In the genomic region with DNA sequence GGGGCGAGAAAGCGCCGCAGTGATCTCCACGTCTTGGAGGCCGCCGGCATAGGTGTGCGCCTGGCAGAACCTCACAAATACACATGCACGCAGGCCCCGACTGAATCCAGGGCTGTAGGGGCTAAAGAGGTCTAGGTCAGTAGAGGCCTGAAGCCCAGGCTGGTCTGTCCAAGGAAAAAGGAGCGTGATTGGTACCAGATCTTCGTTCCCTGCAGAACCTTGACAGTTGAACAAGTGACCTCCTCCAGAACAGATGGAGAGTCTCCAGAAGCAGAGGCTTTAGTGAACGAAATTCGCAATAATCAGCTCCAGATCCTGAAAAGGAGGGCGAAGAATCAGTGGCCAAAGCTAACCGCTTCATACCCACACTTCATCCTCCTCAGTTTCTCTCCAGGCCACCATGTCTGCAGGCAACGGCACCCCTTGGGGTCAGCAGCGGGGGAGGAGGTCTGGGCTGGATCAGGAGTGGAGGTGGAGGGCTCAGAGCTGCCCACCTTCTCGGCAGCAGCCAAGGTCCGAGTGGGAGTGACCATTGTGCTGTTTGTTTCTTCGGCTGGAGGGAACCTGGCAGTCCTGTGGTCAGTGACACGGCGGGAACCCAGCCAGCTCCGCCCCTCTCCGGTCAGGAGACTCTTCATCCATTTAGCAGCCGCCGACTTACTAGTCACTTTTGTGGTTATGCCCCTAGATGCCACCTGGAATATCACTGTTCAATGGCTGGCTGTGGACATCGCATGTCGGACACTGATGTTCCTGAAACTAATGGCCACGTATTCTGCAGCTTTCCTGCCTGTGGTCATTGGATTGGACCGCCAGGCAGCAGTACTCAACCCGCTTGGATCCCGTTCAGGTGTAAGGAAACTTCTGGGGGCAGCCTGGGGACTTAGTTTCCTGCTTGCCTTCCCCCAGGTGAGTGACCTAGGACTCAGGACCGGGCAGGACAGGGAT, we compare ENCODE assay signal across 8 cellular contexts. TPM values are rescaled to one million over a fixed set of nuclear protein-coding genes. Genes with fewer than 3 reads are reported as not detected.
DNase-seq lines count a peak whose midpoint lies in the region; ATAC-seq, FAIRE-seq and TF ChIP-seq lines count a peak whose summit lies in the region.

No MANE protein-coding gene starts in this region.

- H3K27me3 ChIP-seq in adipocyte (replicated peaks; ENCODE audit: control insufficient read depth, insufficient read depth, low read length) = no peaks in the 10 kb centered on the region
- H3K27me3 ChIP-seq in heart right ventricle = no peaks in the 10 kb centered on the region
- no peaks in the 10 kb centered on the region for H3K27me3 ChIP-seq in pancreas

- no peak for FAIRE-seq in pancreas (lab: Jason Lieb, UNC)

- intact Hi-C loops in heart right ventricle (cut with DNase I) (loop anchor here in 6 of 10 donors (5.0 to 10.0 kb wide), 5 partner anchors 38 to 82 kb away; a partner anchor contains a TSS), pancreas (cut with DNase I) (no loop called here)

- peak; percentile 28 to 61 (median 38) for ATAC-seq in heart right ventricle
- ATAC-seq in pancreas = peak; percentile 62 to 93 (median 82)
- no peak for ATAC-seq in GM18858 (IDR thresholded peaks at IDR 0.05; ENCODE audit: unreplicated experiment)

- H3K36me3 ChIP-seq in adipocyte (ENCODE audit: control insufficient read depth, insufficient read depth, low read length, severe bottlenecking) (peaks cover 25% of the 10 kb centered on the region), heart right ventricle (peaks cover 0 to 56% (median 17%) of the 10 kb centered on the region in 9 donors), pancreas (peaks cover 0 to 3% (median 3%) of the 10 kb centered on the region in 3 donors)

- H3K4me3 ChIP-seq in adipocyte (ENCODE audit: low read length) (peak overlapping the region; percentile 99), heart right ventricle (peak overlapping the region; percentile 73 to 99 (median 90)), pancreas (peak overlapping the region; percentile 62 to 96 (median 87))

- peaks cover 22% of the 10 kb centered on the region for H3K36me3 Mint-ChIP-seq in HFFc6 (ENCODE audit: low read depth)

- peaks cover 35% of the 10 kb centered on the region for H3K4me1 Mint-ChIP-seq in HFFc6 (ENCODE audit: low read depth)

- DNase-seq in activated effector memory CD4-positive, alpha-beta T cell treated with anti-CD3 and anti-CD28 coated beads, Interleukin-2, amount 50 U/mL, for 16 hours = peak; percentile 68
- DNase-seq in activated effector memory CD4-positive, alpha-beta T cell treated with Interleukin-2 at 50 U/mL for 16 hours = no peak
- peak; percentile 49 for DNase-seq in HFFc6
- peak; percentile 9 for DNase-seq in NCI-H2227 treated with DMSO at 0.1 percent for 48 hours (lab: John Stamatoyannopoulos, UW)
- peak; percentile 41 for DNase-seq in adipocyte (ENCODE audit: low read depth)
- DNase-seq in heart right ventricle = peak; percentile 49 to 57
- peak; percentile 59 to 93 (median 76) for DNase-seq in pancreas

- no peaks in the 10 kb centered on the region for H3K9me3 ChIP-seq in adipocyte (ENCODE audit: control insufficient read depth, low read length)
- H3K9me3 ChIP-seq in heart right ventricle = no peaks in the 10 kb centered on the region
- no peaks in the 10 kb centered on the region for H3K9me3 ChIP-seq in pancreas

- TF ChIP-seq CTCF in HFFc6 (IDR thresholded peaks at IDR 0.05) (no peak), heart right ventricle (IDR thresholded peaks at IDR 0.05) (no peak), pancreas (IDR thresholded peaks at IDR 0.05) (no peak)

- H3K4me3 Mint-ChIP-seq in HFFc6 = peak overlapping the region; percentile 97

- H3K27ac ChIP-seq in heart right ventricle = peak overlapping the region; percentile 79 to 95 (median 90)
- peak overlapping the region; percentile 59 to 88 (median 76) for H3K27ac ChIP-seq in pancreas

- H3K4me1 ChIP-seq in adipocyte (ENCODE audit: control insufficient read depth, insufficient read depth, low read length) (peaks cover 32% of the 10 kb centered on the region), heart right ventricle (peaks cover 3 to 34% (median 26%) of the 10 kb centered on the region in 9 donors), pancreas (peaks cover 0 to 13% (median 6%) of the 10 kb centered on the region in 3 donors)

- no peaks in the 10 kb centered on the region for H3K9me3 Mint-ChIP-seq in HFFc6

- WGBS in heart right ventricle, 2 donors = 6 to 7% methylated on average over 33 of the region's 33 CpGs
- 0 to 3% methylated on average over 33 of the region's 33 CpGs for WGBS in pancreas, 2 donors

- peak overlapping the region; percentile 95 for H3K27ac Mint-ChIP-seq in HFFc6

- peaks cover 10% of the 10 kb centered on the region for H3K27me3 Mint-ChIP-seq in HFFc6 (ENCODE audit: insufficient read depth)

- H3K9ac ChIP-seq in adipocyte (ENCODE audit: low read length) = peak overlapping the region; percentile 98

RNA-seq across cellular contexts. Expression of a gene that starts 0.7 kb away (rescaled TPM):
- 10 to 100 TPM; 30.3 to 41.1 (median 35.6) TPM for total RNA-seq in HFFc6 (2021; fragmentation: NEBNext Ultra II Directional; extraction: Animal tissue kit (Norgen Biotek cat#: 25700))
- total RNA-seq in heart right ventricle (10 to 100 TPM; 20.4 to 26.3 (median 23.0) TPM), pancreas (10 to 100 TPM; 11.0 to 15.5 (median 12.5) TPM)
- polyA plus RNA-seq in heart right ventricle (10 to 100 TPM; 17.7 to 24.5 TPM), pancreas (10 to 100 TPM; 10.7 to 21.9 TPM)

RNA-seq across cellular contexts. Expression of a gene that starts 8.0 kb away (rescaled TPM):
- 100 to 1,000 TPM; 135 to 166 (median 157) TPM for total RNA-seq in HFFc6 (2021; fragmentation: NEBNext Ultra II Directional; extraction: Animal tissue kit (Norgen Biotek cat#: 25700))
- 10 to 100 TPM; 55.5 to 90.5 (median 67.4) TPM for total RNA-seq in heart right ventricle
- 100 to 1,000 TPM in 1 of 2 donors, 10 to 100 TPM in 1; 34.5 to 151 TPM for polyA plus RNA-seq in heart right ventricle
- 10 to 100 TPM; 29.5 to 55.0 (median 49.1) TPM for total RNA-seq in pancreas
- polyA plus RNA-seq in pancreas = 10 to 100 TPM; 32.0 to 57.9 TPM

RNA-seq across cellular contexts. Expression of a gene that starts 9.4 kb away (rescaled TPM):
- total RNA-seq in HFFc6 (2021; fragmentation: NEBNext Ultra II Directional; extraction: Animal tissue kit (Norgen Biotek cat#: 25700)) = 1 to 10 TPM in 4 of 6 experiments, under 1 TPM in 2; 0.78 to 1.3 (median 1.0) TPM
- total RNA-seq in heart right ventricle = 1 to 10 TPM; 1.1 to 3.2 (median 1.6) TPM
- 1 to 10 TPM; 1.9 to 4.2 TPM for polyA plus RNA-seq in heart right ventricle
- 1 to 10 TPM in 3 of 6 donors, under 1 TPM in 3; 0.12 to 1.3 (median 0.82) TPM for total RNA-seq in pancreas
- 1 to 10 TPM; 3.5 to 7.4 TPM for polyA plus RNA-seq in pancreas

RNA-seq across cellular contexts. Expression of a gene that starts 33.6 kb away (rescaled TPM):
- total RNA-seq in HFFc6 (2021; fragmentation: NEBNext Ultra II Directional; extraction: Animal tissue kit (Norgen Biotek cat#: 25700)) = 1 to 10 TPM in 4 of 6 experiments, under 1 TPM in 2; 0.75 to 2.0 (median 1.1) TPM
- total RNA-seq in heart right ventricle = 1 to 10 TPM in 1 of 10 donors, under 1 TPM in 9; 0.28 to 1.2 (median 0.56) TPM
- polyA plus RNA-seq in heart right ventricle = 1 to 10 TPM in 1 of 2 donors, under 1 TPM in 1; 0.80 to 2.1 TPM
- total RNA-seq in pancreas = under 1 TPM; 0.04 to 0.50 (median 0.26) TPM
- under 1 TPM; 0.59 to 0.68 TPM for polyA plus RNA-seq in pancreas

RNA-seq across cellular contexts. Expression of a gene that starts 38.6 kb away (rescaled TPM):
- total RNA-seq in HFFc6 (2021; fragmentation: NEBNext Ultra II Directional; extraction: Animal tissue kit (Norgen Biotek cat#: 25700)) = 10 to 100 TPM; 51.0 to 59.6 (median 56.1) TPM
- total RNA-seq in heart right ventricle = 10 to 100 TPM; 21.2 to 30.0 (median 24.5) TPM
- polyA plus RNA-seq in heart right ventricle = 1 to 10 TPM; 7.1 to 9.4 TPM
- total RNA-seq in pancreas = 10 to 100 TPM in 1 of 6 donors, 1 to 10 TPM in 5; 3.3 to 10.3 (median 5.8) TPM
- 1 to 10 TPM; 2.9 to 6.8 TPM for polyA plus RNA-seq in pancreas

Comparison
In these comparisons a context has a peak if more than half of its experiments do, and no peak if none do; other contexts are left out.
1. intact Hi-C loops: an anchor here in heart right ventricle (5.0 to 10.0 kb wide); none called in pancreas.